1 cellular context compared by ENCODE assay signal in the genomic region with DNA sequence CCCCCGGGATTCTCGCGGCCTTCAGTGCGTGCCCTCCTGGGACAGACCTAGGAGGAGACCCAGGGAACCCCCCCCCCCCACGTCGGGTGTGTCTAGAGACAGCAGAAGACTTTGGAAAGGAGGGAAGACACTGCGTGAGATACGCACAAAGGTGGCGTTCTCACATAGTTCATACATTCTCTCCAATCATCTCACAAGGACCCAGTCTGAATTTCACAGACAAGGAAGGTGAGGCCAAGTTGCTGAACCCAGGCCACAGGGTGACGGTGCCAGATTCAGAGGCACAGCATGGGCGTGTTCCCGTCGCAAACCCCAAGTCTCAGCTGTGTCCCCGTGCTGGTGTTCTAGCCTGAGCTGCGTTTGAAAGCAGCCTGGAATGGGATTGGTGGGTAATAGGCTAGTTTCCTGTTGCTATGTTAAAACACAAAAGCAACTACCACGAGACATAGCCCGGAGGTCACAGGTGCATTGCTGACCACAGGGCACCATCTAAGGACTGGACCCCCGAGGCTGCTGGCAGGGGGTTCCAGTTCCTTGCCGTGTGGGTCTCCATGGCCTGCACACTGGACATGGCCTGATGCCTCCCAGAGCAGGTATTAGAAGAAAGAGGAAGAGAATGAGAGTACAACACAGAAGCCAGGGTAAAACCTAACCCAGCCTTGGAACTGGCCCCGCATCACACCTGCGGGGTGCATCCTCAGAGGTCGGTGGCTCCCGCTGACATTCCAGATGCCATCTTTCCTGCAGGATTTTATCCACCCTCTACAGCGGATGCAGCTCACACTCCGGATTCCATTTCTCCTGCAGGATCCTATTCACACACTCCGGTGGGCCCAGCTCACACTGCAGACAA.
TF ChIP-seq lines count a peak whose summit lies in the region.

No MANE protein-coding gene starts in this region.

TF ChIP-seq in A549, 52 proteins besides CTCF, POLR2A, EP300 and RAD21 (continued from another document):
- TF ChIP-seq MAZ (IDR thresholded peaks at IDR 0.05; ENCODE audit: borderline replicate concordance, low read depth, low read length) = no peak
- no peak for TF ChIP-seq PHF8 (IDR thresholded peaks at IDR 0.05; ENCODE audit: borderline replicate concordance, low read depth)
- no peak for TF ChIP-seq HOXB13 (CRISPR knock-in tag; IDR thresholded peaks at IDR 0.05; ENCODE audit: low read depth)
- no peak for TF ChIP-seq HEYL (CRISPR knock-in tag; IDR thresholded peaks at IDR 0.05)
- no peak for TF ChIP-seq RNF2 (IDR thresholded peaks at IDR 0.05; ENCODE audit: borderline replicate concordance, low read depth)
